In genomic region chr9:98962861-98963260, GRCh38 we compare ENCODE assay signal across 22 cellular contexts. TPM values are rescaled to one million over a fixed set of nuclear protein-coding genes. Genes with fewer than 3 reads are reported as not detected.
A peak's percentile ranks its signal among the peaks of the same experiment; 100 is the strongest.
DNase-seq lines count a peak whose midpoint lies in the region; ATAC-seq and TF ChIP-seq lines count a peak whose summit lies in the region.
"Had no signal": no experiment of that assay in that cellular context is flagged by ENCODE, and none has a peak within 500 bp of the region (broad histone marks: within the 10 kb centered on the region; RNA-seq: fewer than 3 reads in every experiment).

No MANE protein-coding gene starts in this region.

- H3K27ac ChIP-seq in cardiac muscle cell (no peak overlapping the region), muscle layer of colon (ENCODE audit: low read depth, low read length) (peak overlapping the region; percentile 19)
- H3K27ac ChIP-seq: 22Rv1, BLaER1 had no signal

- peaks cover 40% of the 10 kb centered on the region for H3K27me3 Mint-ChIP-seq in MCF 10A (ENCODE audit: insufficient read depth, unreplicated experiment)

- H3K36me3 ChIP-seq in cardiac muscle cell, result no peaks in the 10 kb centered on the region
- no peaks in the 10 kb centered on the region for H3K36me3 ChIP-seq in muscle layer of colon (ENCODE audit: insufficient read depth, low read length)
- H3K36me3 ChIP-seq: BLaER1, thyroid gland had no signal

- H3K27me3 ChIP-seq in cardiac muscle cell (no peaks in the 10 kb centered on the region), muscle layer of colon (ENCODE audit: control insufficient read depth in 1 of 2, insufficient read depth in 2 of 2, low read length in 2 of 2) (no peaks in the 10 kb centered on the region)
- H3K27me3 ChIP-seq: BLaER1, thyroid gland had no signal

- no peak overlapping the region for H3K4me3 Mint-ChIP-seq in stimulated activated effector memory CD8-positive, alpha-beta T cell treated with anti-CD3 and anti-CD28 coated beads, Interleukin-12 subunit alpha, Interleukin-12 subunit beta, amount 100 ng/mL, for 72 hours
- H3K4me3 Mint-ChIP-seq in MCF 10A (ENCODE audit: unreplicated experiment), result no peak overlapping the region
- H3K4me3 Mint-ChIP-seq: activated CD4-positive, alpha-beta T cell treated with anti-CD3 and anti-CD28 coated beads, Interleukin-2, amount 10 ng/mL, durations not matched to agents 24 days and 14 days; stimulated activated memory B cell treated with anti-CD40 and anti-IgM and Interleukin-4, amounts not matched to agents 10 μg/mL and 1 μg/mL and 100 μg/mL, for 72 hours had no signal

- H3K27ac Mint-ChIP-seq in stimulated activated effector memory CD8-positive, alpha-beta T cell treated with anti-CD3 and anti-CD28 coated beads, Interleukin-12 subunit alpha, Interleukin-12 subunit beta, amount 100 ng/mL, for 72 hours, result no peak overlapping the region
- no peak overlapping the region for H3K27ac Mint-ChIP-seq in MCF 10A (ENCODE audit: low read depth, unreplicated experiment)
- H3K27ac Mint-ChIP-seq: activated CD4-positive, alpha-beta T cell treated with anti-CD3 and anti-CD28 coated beads, Interleukin-2, amount 10 ng/mL, durations not matched to agents 24 days and 14 days; stimulated activated memory B cell treated with anti-CD40 and anti-IgM and Interleukin-4, amounts not matched to agents 10 μg/mL and 1 μg/mL and 100 μg/mL, for 72 hours had no signal

- TF ChIP-seq CTCF in cardiac muscle cell (IDR thresholded peaks at IDR 0.05; ENCODE audit: low read depth, low read length), result no peak
- TF ChIP-seq CTCF in epithelial cell of proximal tubule (conservative IDR thresholded peaks at IDR 0.05; ENCODE audit: low read depth, low read length), result no peak
- no peak for TF ChIP-seq CTCF in MCF 10A (IDR thresholded peaks at IDR 0.05; ENCODE audit: unreplicated experiment)

- H3K4me1 Mint-ChIP-seq in stimulated activated effector memory CD8-positive, alpha-beta T cell treated with anti-CD3 and anti-CD28 coated beads, Interleukin-12 subunit alpha, Interleukin-12 subunit beta, amount 100 ng/mL, for 72 hours, result no peaks in the 10 kb centered on the region
- H3K4me1 Mint-ChIP-seq in MCF 10A (ENCODE audit: insufficient read depth, unreplicated experiment), result no peaks in the 10 kb centered on the region
- H3K4me1 Mint-ChIP-seq: activated CD4-positive, alpha-beta T cell treated with anti-CD3 and anti-CD28 coated beads, Interleukin-2, amount 10 ng/mL, durations not matched to agents 24 days and 14 days; stimulated activated memory B cell treated with anti-CD40 and anti-IgM and Interleukin-4, amounts not matched to agents 10 μg/mL and 1 μg/mL and 100 μg/mL, for 72 hours had no signal

- DNase-seq in cardiac muscle cell (ENCODE audit: low read depth in 1 of 2, low spot score in 1 of 2) (peak; percentile 7 to 15), left ventricle myocardium superior (no peak), epithelial cell of proximal tubule (ENCODE audit: low read depth) (peak; percentile 7), UCSD-AML1 (lab: John Stamatoyannopoulos, UW; ENCODE audit: unreplicated experiment) (no peak), MCF 10A (ENCODE audit: unreplicated experiment) (no peak)
- no peak for DNase-seq in stimulated activated effector memory CD8-positive, alpha-beta T cell treated with anti-CD3 and anti-CD28 coated beads, Interleukin-12 subunit alpha, Interleukin-12 subunit beta, amount 100 ng/mL, for 72 hours (ENCODE audit: low spot score in 2 of 2)
- DNase-seq: activated CD4-positive, alpha-beta T cell treated with anti-CD3 and anti-CD28 coated beads, Interleukin-2, amount 10 ng/mL, durations not matched to agents 24 days and 14 days; activated CD8-positive, alpha-beta memory T cell treated with anti-CD3 and anti-CD28 coated beads, Interleukin-2, amount 50 U/mL, for 4 hours; activated gamma-delta T cell treated with Interleukin-2 at 50 U/mL for 16 hours; amygdala; cerebellar nuclear complex; effector memory CD4-positive, alpha-beta T cell; hypothalamus; NCI-H1417; NCI-H526 treated with DMSO at 0.1 percent for 48 hours; retina; thyroid gland had no signal

- POLR2A ChIA-PET in MCF 10A (lab: Yijun Ruan, JAX), result no interaction called here

- no peaks in the 10 kb centered on the region for H3K36me3 Mint-ChIP-seq in stimulated activated effector memory CD8-positive, alpha-beta T cell treated with anti-CD3 and anti-CD28 coated beads, Interleukin-12 subunit alpha, Interleukin-12 subunit beta, amount 100 ng/mL, for 72 hours
- no peaks in the 10 kb centered on the region for H3K36me3 Mint-ChIP-seq in MCF 10A (ENCODE audit: insufficient read depth, unreplicated experiment)
- H3K36me3 Mint-ChIP-seq: stimulated activated memory B cell treated with anti-CD40 and anti-IgM and Interleukin-4, amounts not matched to agents 10 μg/mL and 1 μg/mL and 100 μg/mL, for 72 hours had no signal

- H3K9me3 ChIP-seq in cardiac muscle cell (ENCODE audit: low read depth) (no peaks in the 10 kb centered on the region), muscle layer of colon (ENCODE audit: low read length) (no peaks in the 10 kb centered on the region)
- H3K9me3 ChIP-seq: BLaER1, thyroid gland had no signal

- intact Hi-C loops in left ventricle myocardium superior (cut with micrococcal nuclease) (no loop called here), MCF 10A (cut with micrococcal nuclease) (no loop called here)

- CTCF ChIA-PET in MCF 10A (lab: Yijun Ruan, JAX), result interaction anchor here (1.3 to 2.5 kb wide), 3 partner anchors 13 to 115 kb away, joined by 3 to 11 read pairs (median 6); no protein-coding TSS in a partner anchor

- H3K4me1 ChIP-seq in cardiac muscle cell (ENCODE audit: low read depth), result no peaks in the 10 kb centered on the region
- H3K4me1 ChIP-seq in muscle layer of colon (ENCODE audit: insufficient read depth, low read length), result peaks cover 82% of the 10 kb centered on the region
- H3K4me1 ChIP-seq: BLaER1, thyroid gland had no signal

- no peaks in the 10 kb centered on the region for H3K9me3 Mint-ChIP-seq in stimulated activated effector memory CD8-positive, alpha-beta T cell treated with anti-CD3 and anti-CD28 coated beads, Interleukin-12 subunit alpha, Interleukin-12 subunit beta, amount 100 ng/mL, for 72 hours
- no peaks in the 10 kb centered on the region for H3K9me3 Mint-ChIP-seq in MCF 10A (ENCODE audit: unreplicated experiment)
- H3K9me3 Mint-ChIP-seq: activated CD4-positive, alpha-beta T cell treated with anti-CD3 and anti-CD28 coated beads, Interleukin-2, amount 10 ng/mL, durations not matched to agents 24 days and 14 days; stimulated activated memory B cell treated with anti-CD40 and anti-IgM and Interleukin-4, amounts not matched to agents 10 μg/mL and 1 μg/mL and 100 μg/mL, for 72 hours had no signal

- H3K4me3 ChIP-seq in cardiac muscle cell, result no peak overlapping the region
- H3K4me3 ChIP-seq in epithelial cell of proximal tubule (ENCODE audit: low read depth, low read length), result no peak overlapping the region
- H3K4me3 ChIP-seq in muscle layer of colon (ENCODE audit: low read depth in 1 of 2, low read length in 2 of 2), result no peak overlapping the region
- H3K4me3 ChIP-seq: BLaER1, thyroid gland had no signal

- no peak overlapping the region for H3K9ac ChIP-seq in muscle layer of colon (ENCODE audit: low read length)
- H3K9ac ChIP-seq: BLaER1 had no signal

- no peak for ATAC-seq in left ventricle myocardium superior
- ATAC-seq in stimulated activated effector memory CD8-positive, alpha-beta T cell treated with anti-CD3 and anti-CD28 coated beads, Interleukin-12 subunit alpha, Interleukin-12 subunit beta, amount 100 ng/mL, for 72 hours, result no peak
- ATAC-seq in GM21576 (IDR thresholded peaks at IDR 0.05; ENCODE audit: unreplicated experiment), result no peak
- ATAC-seq: stimulated activated memory B cell treated with anti-CD40 and anti-IgM and Interleukin-4, amounts not matched to agents 10 μg/mL and 1 μg/mL and 100 μg/mL, for 72 hours had no signal

- BruUV-seq in MCF 10A (replicated peaks; lab: Mats Ljungman, UMichigan), result no TSS peak

RNA-seq across cellular contexts. Expression of gene COL15A1, which starts 19.2 kb away (rescaled TPM):
- total RNA-seq in cardiac muscle cell, result 0.39 and 0.74 TPM in 2 replicates
- polyA plus RNA-seq in cardiac muscle cell, result 0.99 and 1.3 TPM in 2 replicates
- total RNA-seq in left ventricle myocardium superior, result 47.2 TPM
- 0.06 and 0.22 TPM in 2 replicates for total RNA-seq in epithelial cell of proximal tubule
- not detected in 2 replicates for total RNA-seq in MCF 10A (2022)

Comparison
In these comparisons a context has a peak if more than half of its experiments do, and no peak if none do; other contexts are left out.
1. DNase-seq: peak in cardiac muscle cell (2 of 2) and epithelial cell of proximal tubule (single experiment); none in left ventricle myocardium superior (single experiment), UCSD-AML1 (single experiment), stimulated activated effector memory CD8-positive, alpha-beta T cell treated with anti-CD3 and anti-CD28 coated beads, Interleukin-12 subunit alpha, Interleukin-12 subunit beta, amount 100 ng/mL, for 72 hours (0 of 2) and MCF 10A (single experiment).
2. RNA of gene COL15A1, which starts 19.2 kb away (total RNA-seq): 47.2 TPM in left ventricle myocardium superior (single experiment); 0.39 to 0.74 TPM in cardiac muscle cell, 0.06 to 0.22 TPM in epithelial cell of proximal tubule and not detected in MCF 10A; every median in the first group is over 10 times any median in the second.